19 cellular contexts compared by ENCODE assay signal in the genomic region with DNA sequence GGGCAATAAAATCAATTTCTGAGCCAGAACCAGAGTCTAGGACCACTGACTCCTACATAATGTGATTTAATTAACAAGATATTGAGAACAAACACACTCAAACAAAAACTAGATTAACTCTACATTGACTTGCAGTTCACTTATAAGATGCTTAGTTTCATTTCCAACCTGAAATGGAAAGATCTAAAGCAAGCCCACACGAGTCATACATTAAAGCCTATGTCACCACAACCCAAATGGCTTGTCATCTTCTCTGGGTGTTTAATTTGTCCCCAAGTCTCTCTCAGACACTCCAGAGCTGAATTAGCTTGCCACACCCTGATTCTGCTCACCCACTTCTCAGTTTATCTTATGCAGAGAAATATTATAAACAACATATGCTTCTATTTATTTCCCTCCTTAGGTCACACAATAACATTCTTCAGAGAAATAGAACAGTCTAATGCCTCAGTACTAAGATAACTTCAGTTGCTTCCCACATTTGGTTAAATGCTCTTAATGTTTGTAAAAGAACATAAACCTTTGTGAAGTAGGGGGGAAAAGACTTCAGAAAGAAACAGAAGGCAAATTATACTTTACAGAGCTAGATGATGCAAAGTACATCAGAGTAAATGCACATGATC. TPM values are rescaled to one million over a fixed set of nuclear protein-coding genes. Genes with fewer than 3 reads are reported as not detected.
A peak's percentile ranks its signal among the peaks of the same experiment; 100 is the strongest.
DNase-seq lines count a peak whose midpoint lies in the region; ATAC-seq, FAIRE-seq and TF ChIP-seq lines count a peak whose summit lies in the region.
"Had no signal": no experiment of that assay in that cellular context is flagged by ENCODE, and none has a peak within 500 bp of the region (broad histone marks: within the 10 kb centered on the region; RNA-seq: fewer than 3 reads in every experiment).

No MANE protein-coding gene starts in this region.

- no peak overlapping the region for H2AFZ ChIP-seq in GM12878 (ENCODE audit: control insufficient read depth, low read depth, low read length)

- RAD21 ChIA-PET in GM12878 (lab: Charles Lee; ENCODE audit: unreplicated experiment) = interaction anchor here (0.6 kb wide), 1 partner anchor 88 kb away, joined by 3 read pairs; no protein-coding TSS in a partner anchor

- H3K4me2 ChIP-seq in GM12878 (ENCODE audit: control insufficient read depth, insufficient read depth) = no peak overlapping the region

- TF ChIP-seq RAD21 in GM12878 (IDR thresholded peaks at IDR 0.05; ENCODE audit: insufficient read depth, low read depth, low read length) = no peak

- 0% methylated on average over 1 of the region's 1 CpG for WGBS in GM12878 (ENCODE audit: insufficient coverage, insufficient replicate concordance, low lambda C conversion rate, missing lambda C conversion rate)

- TF ChIP-seq EP300 in GM12878 (IDR thresholded peaks at IDR 0.05; ENCODE audit: borderline replicate concordance in 1 of 2, control insufficient read depth in 1 of 2, low read depth in 2 of 2, low read length in 2 of 2) = no peak

- CTCF ChIA-PET in GM10248 (lab: Yijun Ruan, JAX) = interaction anchor here (1.3 to 1.7 kb wide), 3 partner anchors 8 to 184 kb away, joined by 3 to 7 read pairs (median 3); partner anchors contain the start of gene FBXO30
- CTCF ChIA-PET in GM12878 (lab: Yijun Ruan, JAX) = no interaction called here

- no peak overlapping the region for H3K4me3 ChIP-seq in GM12878
- H3K4me3 ChIP-seq: thoracic aorta had no signal

- H3K36me3 ChIP-seq in GM12878 (ENCODE audit: control insufficient read depth in 2 of 2, insufficient read depth in 2 of 2, low read length in 1 of 2) = no peaks in the 10 kb centered on the region; a peak in 1 of 4 replicates
- H3K36me3 ChIP-seq: thoracic aorta had no signal

- intact Hi-C loops in GM12878 (cut with micrococcal nuclease; ENCODE audit: unreplicated experiment) = no loop called here

- H3K4me1 ChIP-seq in GM12878 (ENCODE audit: control insufficient read depth, insufficient read depth, low read length) = no peaks in the 10 kb centered on the region

- no peak overlapping the region for H3K27ac ChIP-seq in GM12878 (ENCODE audit: control insufficient read depth, insufficient read depth)
- H3K27ac ChIP-seq: thoracic aorta had no signal

- no peaks in the 10 kb centered on the region for H3K27me3 ChIP-seq in GM12878 (replicated peaks in 1 of 2; ENCODE audit: control insufficient read depth in 2 of 2, insufficient read depth in 2 of 2, low read length in 1 of 2)

- H3K9me3 ChIP-seq in GM12878 (replicated peaks; ENCODE audit: control insufficient read depth, insufficient read depth, low read length) = no peaks in the 10 kb centered on the region
- H3K9me3 ChIP-seq: thoracic aorta had no signal

- TF ChIP-seq POLR2A in GM12878 (IDR thresholded peaks at IDR 0.05; ENCODE audit: low read depth, low read length) = no peak

- no peaks in the 10 kb centered on the region for H3K79me2 ChIP-seq in GM12878 (ENCODE audit: control insufficient read depth, insufficient read depth, low read length)

- H4K20me1 ChIP-seq in GM12878 (ENCODE audit: control insufficient read depth, insufficient read depth) = no peaks in the 10 kb centered on the region

- ATAC-seq in GM19351 (IDR thresholded peaks at IDR 0.05; ENCODE audit: unreplicated experiment) = peak; percentile 84
- ATAC-seq in HG03354 (IDR thresholded peaks at IDR 0.05; ENCODE audit: poor library complexity, severe bottlenecking, unreplicated experiment) = peak; percentile 59
- ATAC-seq in GM12878 = peak; percentile 46
- ATAC-seq: left ventricle myocardium superior, sciatic nerve had no signal

- no TSS peak for BruUV-seq in GM12878 (replicated peaks; lab: Mats Ljungman, UMichigan)

- H3K9ac ChIP-seq in GM12878 (ENCODE audit: control insufficient read depth, insufficient read depth, low read length) = no peak overlapping the region

- FAIRE-seq in GM12878 (lab: Jason Lieb, UNC) (no peak), HTR-8/SVneo (lab: Jason Lieb, UNC) (no peak)
- FAIRE-seq: frontal cortex had no signal

- POLR2A ChIA-PET in GM10248 (lab: Yijun Ruan, JAX) (no interaction called here), GM12878 (lab: Charles Lee) (no interaction called here)

- SMC1A ChIA-PET in GM12878 (lab: Charles Lee; ENCODE audit: uncharacterized antibody, unreplicated experiment) = interaction anchor here (1.0 to 1.1 kb wide), 2 partner anchors 14 to 42 kb away, joined by 3 to 5 read pairs; no protein-coding TSS in a partner anchor

- in situ Hi-C loops in GM12878 (cut with MboI) = no loop called here

- TF ChIP-seq CTCF in GM10248 (IDR thresholded peaks at IDR 0.05; ENCODE audit: control extremely low read depth, extremely low read depth, low read depth, missing control alignments) = no peak
- no peak for TF ChIP-seq CTCF in GM12878 (IDR thresholded peaks at IDR 0.05 in 2 of 3, conservative IDR thresholded peaks at IDR 0.05 in 1 of 3; ENCODE audit: control insufficient read depth in 2 of 3, extremely low read depth in 1 of 3, insufficient read depth in 1 of 3, low read depth in 3 of 3, low read length in 3 of 3)

- DNase-seq in GM10248 (ENCODE audit: extremely low spot score) (peak; percentile 6), GM12878 (ENCODE audit: low read depth, low spot score) (no peak), SIG-M5 treated with dmso at 0.1 percent for 504 hours (lab: John Stamatoyannopoulos, UW; ENCODE audit: unreplicated experiment) (no peak), HTR-8/SVneo (ENCODE audit: insufficient read length, low spot score) (no peak), iPS-NIHi11 (ENCODE audit: low spot score) (no peak)
- no peak for DNase-seq in NK-92 treated with Interleukin-12 subunit alpha and Interleukin-12 subunit beta, amount 100 ng/mL, for 24 hours (lab: John Stamatoyannopoulos, UW)
- DNase-seq: aorta, Calu3, GF-D8, left ventricle myocardium superior, NCI-H187, NCI-H510A treated with DMSO at 0.1 percent for 48 hours, OCI-M1, T1000 had no signal

TF ChIP-seq in GM12878, 131 proteins besides CTCF, POLR2A, EP300 and RAD21:
- TF ChIP-seq, protein P1, sequence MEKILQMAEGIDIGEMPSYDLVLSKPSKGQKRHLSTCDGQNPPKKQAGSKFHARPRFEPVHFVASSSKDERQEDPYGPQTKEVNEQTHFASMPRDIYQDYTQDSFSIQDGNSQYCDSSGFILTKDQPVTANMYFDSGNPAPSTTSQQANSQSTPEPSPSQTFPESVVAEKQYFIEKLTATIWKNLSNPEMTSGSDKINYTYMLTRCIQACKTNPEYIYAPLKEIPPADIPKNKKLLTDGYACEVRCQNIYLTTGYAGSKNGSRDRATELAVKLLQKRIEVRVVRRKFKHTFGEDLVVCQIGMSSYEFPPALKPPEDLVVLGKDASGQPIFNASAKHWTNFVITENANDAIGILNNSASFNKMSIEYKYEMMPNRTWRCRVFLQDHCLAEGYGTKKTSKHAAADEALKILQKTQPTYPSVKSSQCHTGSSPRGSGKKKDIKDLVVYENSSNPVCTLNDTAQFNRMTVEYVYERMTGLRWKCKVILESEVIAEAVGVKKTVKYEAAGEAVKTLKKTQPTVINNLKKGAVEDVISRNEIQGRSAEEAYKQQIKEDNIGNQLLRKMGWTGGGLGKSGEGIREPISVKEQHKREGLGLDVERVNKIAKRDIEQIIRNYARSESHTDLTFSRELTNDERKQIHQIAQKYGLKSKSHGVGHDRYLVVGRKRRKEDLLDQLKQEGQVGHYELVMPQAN (conservative IDR thresholded peaks at IDR 0.05) = no peak
- TF ChIP-seq SIN3A (IDR thresholded peaks at IDR 0.05; ENCODE audit: low read depth, low read length) (no peak), HDAC2 (IDR thresholded peaks at IDR 0.05) (no peak)
TF ChIP-seq in GM12878: peak in this region for 0.

RNA-seq across cellular contexts. Expression of gene FBXO30, which starts 8.8 kb away (rescaled TPM):
- 12.8 and 13.3 TPM in 2 replicates for total RNA-seq in GM12878 (2013; cell fraction: nucleolus; rRNA removed)
- total RNA-seq in GM12878 (2014; rRNA removed) = 5.3 and 6.6 TPM in 2 replicates
- 4.4 and 5.2 TPM in 2 replicates for total RNA-seq in GM12878 (2014; rRNA removed; fragmentation: Illumina TruSeq; extraction: Trizol)
- 6.9 and 7.2 TPM in 2 replicates for total RNA-seq in GM12878 (2021)
- 2.0 TPM for polyA plus RNA-seq in GM12878 (2011; ENCODE audit: low read depth)
- 5.3 and 7.3 TPM in 2 replicates for polyA plus RNA-seq in GM12878 (2011; rRNA removed)
- 1.5 and 1.7 TPM in 2 replicates for polyA plus RNA-seq in GM12878 (2011; cell fraction: cytosol; rRNA removed)
- 2.9 and 3.3 TPM in 2 replicates for polyA plus RNA-seq in GM12878 (2011; cell fraction: nucleus; rRNA removed)
- polyA plus RNA-seq in GM12878 (2012) = 3.0 and 3.3 TPM in 2 replicates
- polyA plus RNA-seq in GM12878 (2014; fragmentation: Illumina TruSeq; extraction: Trizol) = 5.9 and 7.1 TPM in 2 replicates
- 1 to 10 TPM; 1.7 to 1.9 TPM for polyA plus RNA-seq in GM12878 (2014; fragmentation: Nextera tagmentation; extraction: Ambion mirVana)
- polyA plus RNA-seq in GM12878 (2014; rRNA removed) = 3.0 and 3.8 TPM in 2 replicates
- polyA plus RNA-seq in GM12878 (2016; fragmentation: Nextera tagmentation; extraction: Ambion mirVana) = 1 to 10 TPM; 5.3 to 5.7 TPM
- 5.4 and 9.5 TPM in 2 replicates for polyA minus RNA-seq in GM12878 (2011; rRNA and poly(A)+ RNA removed)
- 2.3 and 2.8 TPM in 2 replicates for polyA minus RNA-seq in GM12878 (2011; cell fraction: cytosol; rRNA and poly(A)+ RNA removed)
- 6.0 and 8.8 TPM in 2 replicates for polyA minus RNA-seq in GM12878 (2011; cell fraction: nucleus; rRNA and poly(A)+ RNA removed)
